Comparison of ENCODE assay signal across 8 cellular contexts in the genomic region with DNA sequence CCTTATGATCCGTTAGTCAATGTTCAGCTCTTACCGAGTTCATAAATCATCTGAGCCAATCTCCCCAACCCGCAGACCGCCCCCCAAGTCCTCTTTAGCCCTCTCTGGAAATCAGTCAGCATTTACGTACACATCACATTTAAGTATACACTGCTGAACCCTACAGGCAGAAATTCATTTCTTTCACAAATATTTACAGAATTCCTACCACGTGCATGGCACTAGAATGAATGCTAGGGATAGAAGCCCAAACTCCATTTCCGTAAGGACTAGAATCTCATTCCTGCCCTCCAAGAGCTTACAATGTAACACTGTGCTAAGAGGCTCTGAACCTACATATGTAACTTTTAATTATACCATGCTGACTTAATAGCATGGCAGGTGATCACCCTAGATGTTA. TPM values are rescaled to one million over a fixed set of nuclear protein-coding genes. Genes with fewer than 3 reads are reported as not detected.
A peak's percentile ranks its signal among the peaks of the same experiment; 100 is the strongest.
DNase-seq lines count a peak whose midpoint lies in the region; ATAC-seq and TF ChIP-seq lines count a peak whose summit lies in the region.

No MANE protein-coding gene starts in this region.

- H3K27ac ChIP-seq in right cardiac atrium (ENCODE audit: low read length) = no peak overlapping the region
- peak overlapping the region; percentile 98 for H3K27ac ChIP-seq in suprapubic skin

- TF ChIP-seq POLR2A in suprapubic skin (IDR thresholded peaks at IDR 0.05) = no peak

- DNase-seq in activated CD8-positive, alpha-beta memory T cell treated with anti-CD3 and anti-CD28 coated beads, Interleukin-2, amount 10 ng/mL, durations not matched to agents 7 days and 5 days = no peak
- no peak for DNase-seq in activated CD8-positive, alpha-beta memory T cell treated with anti-CD3 and anti-CD28 coated beads for 24 hours
- no peak for DNase-seq in activated CD4-positive, alpha-beta memory T cell treated with anti-CD3 and anti-CD28 coated beads, Interleukin-2, amount 10 ng/mL, durations not matched to agents 7 days and 5 days
- no peak for DNase-seq in right cardiac atrium
- DNase-seq in suprapubic skin (ENCODE audit: low spot score in 2 of 2) = no peak
- DNase-seq in iPS-NIHi7 (ENCODE audit: extremely low spot score) = no peak
- no peak for DNase-seq in NCI-H1092 treated with DMSO at 0.1 percent for 48 hours (lab: John Stamatoyannopoulos, UW)

- peaks cover 2% of the 10 kb centered on the region for H3K4me1 ChIP-seq in right cardiac atrium (ENCODE audit: control insufficient read depth, insufficient read depth, low read length)
- peaks cover 65% of the 10 kb centered on the region for H3K4me1 ChIP-seq in suprapubic skin

- no peaks in the 10 kb centered on the region for H3K27me3 ChIP-seq in right cardiac atrium (ENCODE audit: control insufficient read depth, insufficient read depth)
- no peaks in the 10 kb centered on the region for H3K27me3 ChIP-seq in suprapubic skin

- no peak for TF ChIP-seq CTCF in suprapubic skin (IDR thresholded peaks at IDR 0.05)

- H3K36me3 ChIP-seq in suprapubic skin = peaks cover 6% of the 10 kb centered on the region

- no peak overlapping the region for H3K27ac Mint-ChIP-seq in activated CD8-positive, alpha-beta memory T cell treated with anti-CD3 and anti-CD28 coated beads, Interleukin-2, amount 10 ng/mL, durations not matched to agents 7 days and 5 days
- H3K27ac Mint-ChIP-seq in activated CD4-positive, alpha-beta memory T cell treated with anti-CD3 and anti-CD28 coated beads, Interleukin-2, amount 10 ng/mL, durations not matched to agents 7 days and 5 days = no peak overlapping the region

- H3K9me3 Mint-ChIP-seq in activated CD8-positive, alpha-beta memory T cell treated with anti-CD3 and anti-CD28 coated beads, Interleukin-2, amount 10 ng/mL, durations not matched to agents 7 days and 5 days (ENCODE audit: low read depth) = no peaks in the 10 kb centered on the region
- no peaks in the 10 kb centered on the region for H3K9me3 Mint-ChIP-seq in activated CD4-positive, alpha-beta memory T cell treated with anti-CD3 and anti-CD28 coated beads, Interleukin-2, amount 10 ng/mL, durations not matched to agents 7 days and 5 days

- peaks cover 49% of the 10 kb centered on the region for H3K4me1 Mint-ChIP-seq in activated CD8-positive, alpha-beta memory T cell treated with anti-CD3 and anti-CD28 coated beads, Interleukin-2, amount 10 ng/mL, durations not matched to agents 7 days and 5 days
- peaks cover 52% of the 10 kb centered on the region for H3K4me1 Mint-ChIP-seq in activated CD4-positive, alpha-beta memory T cell treated with anti-CD3 and anti-CD28 coated beads, Interleukin-2, amount 10 ng/mL, durations not matched to agents 7 days and 5 days

- no peaks in the 10 kb centered on the region for H3K27me3 Mint-ChIP-seq in activated CD8-positive, alpha-beta memory T cell treated with anti-CD3 and anti-CD28 coated beads, Interleukin-2, amount 10 ng/mL, durations not matched to agents 7 days and 5 days
- H3K27me3 Mint-ChIP-seq in activated CD4-positive, alpha-beta memory T cell treated with anti-CD3 and anti-CD28 coated beads, Interleukin-2, amount 10 ng/mL, durations not matched to agents 7 days and 5 days = no peaks in the 10 kb centered on the region

- POLR2A ChIA-PET in activated CD4-positive, alpha-beta memory T cell treated with anti-CD3 and anti-CD28 coated beads, Interleukin-2, amount 10 ng/mL, durations not matched to agents 7 days and 5 days (lab: Charles Lee) = interaction anchor here (1.2 to 2.0 kb wide), 2 partner anchors 9 to 312 kb away, joined by 3 to 12 read pairs; no protein-coding TSS in a partner anchor

- 33% methylated on average over 7 of the region's 7 CpGs for WGBS in right cardiac atrium
- 12% methylated on average over 7 of the region's 7 CpGs for WGBS in suprapubic skin

- CTCF ChIA-PET in activated CD8-positive, alpha-beta memory T cell treated with anti-CD3 and anti-CD28 coated beads, Interleukin-2, amount 10 ng/mL, durations not matched to agents 7 days and 5 days (lab: Charles Lee) = interaction anchor here (1.4 to 3.0 kb wide), 3 partner anchors 8 to 19 kb away, joined by 4 to 10 read pairs (median 7); no protein-coding TSS in a partner anchor
- CTCF ChIA-PET in activated CD4-positive, alpha-beta memory T cell treated with anti-CD3 and anti-CD28 coated beads, Interleukin-2, amount 10 ng/mL, durations not matched to agents 7 days and 5 days (lab: Charles Lee) = interaction anchor here (0.9 to 2.5 kb wide), 3 partner anchors 9 to 102 kb away, joined by 4 to 6 read pairs (median 4); a partner anchor contains a TSS

- TF ChIP-seq EP300 in suprapubic skin (IDR thresholded peaks at IDR 0.05) = no peak

- no peak for ATAC-seq in activated CD8-positive, alpha-beta memory T cell treated with anti-CD3 and anti-CD28 coated beads, Interleukin-2, amount 10 ng/mL, durations not matched to agents 7 days and 5 days
- no peak for ATAC-seq in right cardiac atrium
- ATAC-seq in GM21360 (IDR thresholded peaks at IDR 0.05; ENCODE audit: unreplicated experiment) = no peak

- peak overlapping the region; percentile 94 for H3K4me3 Mint-ChIP-seq in activated CD8-positive, alpha-beta memory T cell treated with anti-CD3 and anti-CD28 coated beads, Interleukin-2, amount 10 ng/mL, durations not matched to agents 7 days and 5 days
- peak overlapping the region; percentile 95 for H3K4me3 Mint-ChIP-seq in activated CD4-positive, alpha-beta memory T cell treated with anti-CD3 and anti-CD28 coated beads, Interleukin-2, amount 10 ng/mL, durations not matched to agents 7 days and 5 days

- H3K4me3 ChIP-seq in right cardiac atrium (ENCODE audit: low read length) = peak overlapping the region; percentile 94
- peak overlapping the region; percentile 76 for H3K4me3 ChIP-seq in suprapubic skin

- intact Hi-C loops in right cardiac atrium (cut with DNase I) = no loop called here

- no peaks in the 10 kb centered on the region for H3K9me3 ChIP-seq in right cardiac atrium (ENCODE audit: control insufficient read depth, low read length)
- no peaks in the 10 kb centered on the region for H3K9me3 ChIP-seq in suprapubic skin

- peaks cover 15% of the 10 kb centered on the region for H3K36me3 Mint-ChIP-seq in activated CD8-positive, alpha-beta memory T cell treated with anti-CD3 and anti-CD28 coated beads, Interleukin-2, amount 10 ng/mL, durations not matched to agents 7 days and 5 days
- H3K36me3 Mint-ChIP-seq in activated CD4-positive, alpha-beta memory T cell treated with anti-CD3 and anti-CD28 coated beads, Interleukin-2, amount 10 ng/mL, durations not matched to agents 7 days and 5 days (ENCODE audit: low read depth) = peaks cover 25% of the 10 kb centered on the region

RNA-seq across cellular contexts. Expression of a gene that starts 1.8 kb away (rescaled TPM):
- 10 to 100 TPM; 22.9 to 30.5 TPM for total RNA-seq in activated CD8-positive, alpha-beta memory T cell treated with anti-CD3 and anti-CD28 coated beads, Interleukin-2, amount 10 ng/mL, durations not matched to agents 7 days and 5 days
- 10 to 100 TPM; 30.8 to 31.4 TPM for total RNA-seq in activated CD4-positive, alpha-beta memory T cell treated with anti-CD3 and anti-CD28 coated beads, Interleukin-2, amount 10 ng/mL, durations not matched to agents 7 days and 5 days
- total RNA-seq in right cardiac atrium (10 to 100 TPM; 22.6 to 44.5 (median 36.1) TPM), suprapubic skin (10 to 100 TPM; 34.2 to 51.6 (median 41.3) TPM)
- polyA plus RNA-seq in right cardiac atrium = 27.4 TPM

RNA-seq across cellular contexts. Expression of a gene that starts 21.8 kb away (rescaled TPM):
- not detected for total RNA-seq in activated CD8-positive, alpha-beta memory T cell treated with anti-CD3 and anti-CD28 coated beads, Interleukin-2, amount 10 ng/mL, durations not matched to agents 7 days and 5 days
- total RNA-seq in activated CD4-positive, alpha-beta memory T cell treated with anti-CD3 and anti-CD28 coated beads, Interleukin-2, amount 10 ng/mL, durations not matched to agents 7 days and 5 days = under 1 TPM; 0.05 to 0.10 TPM
- total RNA-seq in right cardiac atrium (100 to 1,000 TPM in 3 of 4 donors, 10 to 100 TPM in 1; 99.0 to 117 (median 107) TPM), suprapubic skin (1 to 10 TPM; 3.8 to 5.0 (median 4.5) TPM)
- polyA plus RNA-seq in right cardiac atrium = 78.2 TPM

RNA-seq across cellular contexts. Expression of a gene that starts 38.3 kb away (rescaled TPM):
- total RNA-seq in activated CD8-positive, alpha-beta memory T cell treated with anti-CD3 and anti-CD28 coated beads, Interleukin-2, amount 10 ng/mL, durations not matched to agents 7 days and 5 days = not detected
- not detected for total RNA-seq in activated CD4-positive, alpha-beta memory T cell treated with anti-CD3 and anti-CD28 coated beads, Interleukin-2, amount 10 ng/mL, durations not matched to agents 7 days and 5 days
- 1 to 10 TPM in 1 of 4 donors, under 1 TPM in 3; 0.17 to 2.8 (median 0.55) TPM for total RNA-seq in right cardiac atrium
- 1.4 TPM for polyA plus RNA-seq in right cardiac atrium
- not detected for total RNA-seq in suprapubic skin

Comparison
In these comparisons a context has a peak if more than half of its experiments do, and no peak if none do; other contexts are left out.
1. RNA of a gene that starts 21.8 kb away (total RNA-seq): 99.0 to 117 TPM in right cardiac atrium; 3.8 to 5.0 TPM in suprapubic skin, 0.05 to 0.10 TPM in activated CD4-positive, alpha-beta memory T cell treated with anti-CD3 and anti-CD28 coated beads, Interleukin-2, amount 10 ng/mL, durations not matched to agents 7 days and 5 days and not detected in activated CD8-positive, alpha-beta memory T cell treated with anti-CD3 and anti-CD28 coated beads, Interleukin-2, amount 10 ng/mL, durations not matched to agents 7 days and 5 days; every median in the first group is over 10 times any median in the second.